ENCODE assay signal across 9 cellular contexts in the genomic region with DNA sequence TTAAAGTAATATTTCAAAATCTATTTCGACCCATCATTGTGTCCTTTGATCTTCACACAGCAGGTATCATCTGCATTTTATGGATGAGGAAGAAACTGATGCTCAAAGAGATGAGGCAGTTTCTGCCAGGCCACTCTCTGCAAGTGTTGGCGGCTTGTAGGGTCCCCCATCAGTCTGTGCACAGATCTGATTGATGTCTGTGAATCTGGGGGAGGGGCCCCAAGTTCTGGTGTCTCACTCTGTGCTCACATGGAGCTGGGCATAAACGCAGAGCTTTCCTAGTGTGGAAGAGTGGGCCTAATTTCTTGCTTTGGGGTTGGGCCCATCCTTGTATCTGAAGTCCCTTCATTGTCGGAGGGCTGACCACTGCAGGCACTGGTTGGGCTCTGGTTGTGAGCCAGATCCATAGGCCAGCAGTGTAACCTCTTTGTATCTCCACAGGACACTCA. TPM values are rescaled to one million over a fixed set of nuclear protein-coding genes. Genes with fewer than 3 reads are reported as not detected.
A peak's percentile ranks its signal among the peaks of the same experiment; 100 is the strongest.
DNase-seq lines count a peak whose midpoint lies in the region; ATAC-seq, FAIRE-seq and TF ChIP-seq lines count a peak whose summit lies in the region.
"Had no signal": no experiment of that assay in that cellular context is flagged by ENCODE, and none has a peak within 500 bp of the region (broad histone marks: within the 10 kb centered on the region; RNA-seq: fewer than 3 reads in every experiment).

No MANE protein-coding gene starts in this region.

- H3K27me3 ChIP-seq in astrocyte (ENCODE audit: insufficient read depth, low read length) (no peaks in the 10 kb centered on the region), left lung (no peaks in the 10 kb centered on the region)

- H3K36me3 ChIP-seq in astrocyte (ENCODE audit: insufficient read depth, low read length): peaks cover 12% of the 10 kb centered on the region
- peaks cover 0 to 63% of the 10 kb centered on the region in 2 donors for H3K36me3 ChIP-seq in left lung

- peaks cover 3% of the 10 kb centered on the region for H3K4me1 Mint-ChIP-seq in astrocyte (ENCODE audit: low read depth, unreplicated experiment)

- H3K4me3 Mint-ChIP-seq in astrocyte (ENCODE audit: unreplicated experiment): peak overlapping the region; percentile 93

- H3K4me2 ChIP-seq in astrocyte (ENCODE audit: low read length): peak overlapping the region; percentile 85

- FAIRE-seq in astrocyte (lab: Jason Lieb, UNC): no peak

- peak overlapping the region; percentile 96 for H3K9ac ChIP-seq in astrocyte (ENCODE audit: low read length)

- H3K9me3 Mint-ChIP-seq in astrocyte (ENCODE audit: unreplicated experiment): no peaks in the 10 kb centered on the region

- H3K9me3 ChIP-seq in astrocyte (ENCODE audit: insufficient read depth, low read depth, low read length): no peaks in the 10 kb centered on the region
- no peaks in the 10 kb centered on the region for H3K9me3 ChIP-seq in left lung

- peaks cover 12% of the 10 kb centered on the region for H3K36me3 Mint-ChIP-seq in astrocyte (ENCODE audit: low read depth, unreplicated experiment)

- H3K4me3 ChIP-seq in astrocyte (ENCODE audit: insufficient read depth, low read depth, low read length) (peak overlapping the region; percentile 73), left lung (peak overlapping the region; percentile 82 to 88)

- no peaks in the 10 kb centered on the region for H3K27me3 Mint-ChIP-seq in astrocyte (ENCODE audit: low read depth, unreplicated experiment)

- H3K79me2 ChIP-seq in astrocyte (ENCODE audit: insufficient read depth, low read length): peaks cover 89% of the 10 kb centered on the region

- DNase-seq in stimulated activated CD4-positive, alpha-beta T cell treated with anti-CD3 and anti-CD28 coated beads, Interleukin-15, amount 100 ng/mL, for 24 hours: peak; percentile 54
- no peak for DNase-seq in stimulated activated CD4-positive, alpha-beta T cell treated with anti-CD3 and anti-CD28 coated beads, Interleukin-1b, Interleukin-23, amount 100 ng/mL, for 48 hours
- DNase-seq in astrocyte (ENCODE audit: low read depth) (no peak), left lung (peak in 1 of 2 donors; percentile 7), hepatic stellate cell (ENCODE audit: low spot score) (no peak), AG08395 (ENCODE audit: low spot score) (no peak)
- DNase-seq in stimulated activated CD8-positive, alpha-beta memory T cell treated with anti-CD3 and anti-CD28 coated beads, Interleukin-4, amount 100 ng/mL, for 48 hours: no peak
- DNase-seq in NK-92 treated with Interleukin-12 subunit alpha and Interleukin-12 subunit beta, amount 100 ng/mL, for 24 hours (lab: John Stamatoyannopoulos, UW): no peak

- intact Hi-C loops in left lung (cut with DNase I): no loop called here

- peak overlapping the region; percentile 66 for H3K27ac ChIP-seq in astrocyte (ENCODE audit: low read depth, low read length)
- peak overlapping the region in 1 of 2 donors; percentile 86 for H3K27ac ChIP-seq in left lung

- H3K4me1 ChIP-seq in astrocyte (ENCODE audit: insufficient read depth, low read length): peaks cover 17% of the 10 kb centered on the region
- H3K4me1 ChIP-seq in left lung: peaks cover 13 to 45% of the 10 kb centered on the region in 2 donors

- TF ChIP-seq CTCF in astrocyte (IDR thresholded peaks at IDR 0.05; ENCODE audit: insufficient read depth, low read depth, low read length) (no peak), left lung (IDR thresholded peaks at IDR 0.05) (no peak)

- ATAC-seq in left lung: no peak

- H4K20me1 ChIP-seq in astrocyte (ENCODE audit: insufficient read depth, low read length): peaks cover 41% of the 10 kb centered on the region

- peak overlapping the region; percentile 58 for H3K27ac Mint-ChIP-seq in astrocyte (ENCODE audit: unreplicated experiment)

- H2AFZ ChIP-seq in astrocyte (ENCODE audit: low read depth, low read length): no peak overlapping the region

RNA-seq across cellular contexts. Expression of a gene that starts 1.6 kb away (rescaled TPM):
- total RNA-seq in astrocyte: 32.9 and 35.1 TPM in 2 replicates
- total RNA-seq in left lung: 10 to 100 TPM; 40.9 to 60.4 TPM

RNA-seq across cellular contexts. Expression of a gene that starts 2.7 kb away (rescaled TPM):
- total RNA-seq in astrocyte (149 and 164 TPM in 2 replicates), left lung (100 to 1,000 TPM in 1 of 2 donors, 10 to 100 TPM in 1; 63.7 to 111 TPM)

RNA-seq across cellular contexts. Expression of a gene that starts 13.0 kb away (rescaled TPM):
- total RNA-seq in astrocyte: 88.3 and 93.7 TPM in 2 replicates
- total RNA-seq in left lung: 10 to 100 TPM; 63.0 to 81.8 TPM

RNA-seq across cellular contexts. Expression of a gene that starts 32.3 kb away (rescaled TPM):
- total RNA-seq in astrocyte (not detected in 2 replicates), left lung (1 to 10 TPM; 1.1 to 1.4 TPM)
- total RNA-seq: NCI-H460 had no signal

RNA-seq across cellular contexts. Expression of a gene that starts 38.6 kb away (rescaled TPM):
- total RNA-seq in astrocyte (28.1 and 29.0 TPM in 2 replicates), left lung (10 to 100 TPM; 28.9 to 34.9 TPM)
